ENCODE assay signal across 32 cellular contexts in genomic region chr3:13258986-13259514, GRCh38.
"Had no signal": no experiment of that assay in that cellular context is flagged by ENCODE, and none has a peak within 500 bp of the region (broad histone marks: within the 10 kb centered on the region; RNA-seq: fewer than 3 reads in every experiment).

No MANE protein-coding gene starts in this region.

- H3K4me3 ChIP-seq: ovary, psoas muscle, skin epidermis, smooth muscle cell, spleen, suprapubic skin, testis, tibial artery, transverse colon, upper lobe of right lung, uterus had no signal

- H3K4me3 Mint-ChIP-seq: natural killer cell treated with Interleukin-12 subunit alpha and Interleukin-12 subunit beta and Interleukin-15 and Interleukin-18, amount 100 ng/mL, for 72 hours; nephron progenitor cell; neural crest cell; stimulated activated memory B cell treated with anti-CD40 and anti-IgM and Interleukin-4, amounts not matched to agents 10 μg/mL and 1 μg/mL and 100 μg/mL, for 72 hours; stimulated activated naive CD8-positive, alpha-beta T cell treated with anti-CD3 and anti-CD28 coated beads, Interleukin-15, amount 100 ng/mL, for 72 hours; type B pancreatic cell had no signal

- H3K9me3 Mint-ChIP-seq: naive thymus-derived CD8-positive, alpha-beta T cell; natural killer cell treated with Interleukin-12 subunit alpha and Interleukin-12 subunit beta and Interleukin-15 and Interleukin-18, amount 100 ng/mL, for 72 hours; nephron progenitor cell; neural crest cell; stimulated activated memory B cell treated with anti-CD40 and anti-IgM and Interleukin-4, amounts not matched to agents 10 μg/mL and 1 μg/mL and 100 μg/mL, for 72 hours; stimulated activated naive CD8-positive, alpha-beta T cell treated with anti-CD3 and anti-CD28 coated beads, Interleukin-15, amount 100 ng/mL, for 72 hours; type B pancreatic cell had no signal

- H3K36me3 Mint-ChIP-seq: naive thymus-derived CD8-positive, alpha-beta T cell; natural killer cell treated with Interleukin-12 subunit alpha and Interleukin-12 subunit beta and Interleukin-15 and Interleukin-18, amount 100 ng/mL, for 72 hours; stimulated activated memory B cell treated with anti-CD40 and anti-IgM and Interleukin-4, amounts not matched to agents 10 μg/mL and 1 μg/mL and 100 μg/mL, for 72 hours; type B pancreatic cell had no signal

- H2AFZ ChIP-seq: parathyroid adenoma had no signal

- H3K27me3 ChIP-seq: ovary, testis, transverse colon, upper lobe of right lung, uterus had no signal

- H3K79me2 ChIP-seq: parathyroid adenoma had no signal

- H3K4me2 ChIP-seq: smooth muscle cell had no signal

- H3K4me1 ChIP-seq: parathyroid adenoma, transverse colon, upper lobe of right lung, uterus had no signal

- H3K27ac ChIP-seq: neutrophil, ovary, parathyroid adenoma, psoas muscle, skin epidermis, spleen, suprapubic skin, testis, tibial artery, transverse colon, upper lobe of right lung, uterus had no signal

- H3K9ac ChIP-seq: parathyroid adenoma had no signal

- H3K27ac Mint-ChIP-seq: naive thymus-derived CD8-positive, alpha-beta T cell; natural killer cell treated with Interleukin-12 subunit alpha and Interleukin-12 subunit beta and Interleukin-15 and Interleukin-18, amount 100 ng/mL, for 72 hours; progenitor cell of endocrine pancreas; stimulated activated memory B cell treated with anti-CD40 and anti-IgM and Interleukin-4, amounts not matched to agents 10 μg/mL and 1 μg/mL and 100 μg/mL, for 72 hours; type B pancreatic cell had no signal

- DNase-seq: naive thymus-derived CD8-positive, alpha-beta T cell; nephron progenitor cell; nucleus accumbens; ovary; psoas muscle; spleen; stimulated activated CD4-positive, alpha-beta T cell treated with anti-CD3 and anti-CD28 coated beads, Interleukin-12 subunit alpha, Interleukin-12 subunit beta, amount 100 ng/mL, for 4 hours; stimulated activated CD4-positive, alpha-beta T cell treated with anti-CD3 and anti-CD28 coated beads, Interleukin-1b, Interleukin-23, amount 100 ng/mL, for 48 hours; stimulated activated CD4-positive, alpha-beta T cell treated with anti-CD3 and anti-CD28 coated beads, Interleukin-4, amount 100 ng/mL, for 1 hour; stimulated activated CD4-positive, alpha-beta T cell treated with anti-CD3 and anti-CD28 coated beads, Interleukin-4, amount 100 ng/mL, for 4 hours; stimulated activated CD8-positive, alpha-beta memory T cell treated with anti-CD3 and anti-CD28 coated beads, Interleukin-4, amount 100 ng/mL, for 48 hours; stimulated activated naive CD4-positive, alpha-beta T cell; stimulated activated naive CD8-positive, alpha-beta T cell treated with anti-CD3 and anti-CD28 coated beads, Interleukin-15, amount 100 ng/mL, for 72 hours; stimulated activated naive CD8-positive, alpha-beta T cell treated with anti-CD3 and anti-CD28 coated beads, Interleukin-15, Interleukin-2, amounts not matched to agents 100 U/mL and 50 U/mL, for 24 hours; substantia nigra; testis; tibial artery; transverse colon; upper lobe of right lung; uterus had no signal

- H3K27me3 Mint-ChIP-seq: naive thymus-derived CD8-positive, alpha-beta T cell; progenitor cell of endocrine pancreas; stimulated activated naive CD8-positive, alpha-beta T cell treated with anti-CD3 and anti-CD28 coated beads, Interleukin-15, amount 100 ng/mL, for 72 hours had no signal

- ATAC-seq: naive thymus-derived CD8-positive, alpha-beta T cell; natural killer cell treated with Interleukin-12 subunit alpha and Interleukin-12 subunit beta and Interleukin-15 and Interleukin-18, amount 100 ng/mL, for 72 hours; psoas muscle; right cardiac atrium; sciatic nerve; stimulated activated memory B cell treated with anti-CD40 and anti-IgM and Interleukin-4, amounts not matched to agents 10 μg/mL and 1 μg/mL and 100 μg/mL, for 72 hours; stimulated activated naive CD8-positive, alpha-beta T cell treated with anti-CD3 and anti-CD28 coated beads, Interleukin-15, amount 100 ng/mL, for 72 hours; stimulated activated naive CD8-positive, alpha-beta T cell treated with anti-CD3 and anti-CD28 coated beads, Interleukin-15, Interleukin-2, amounts not matched to agents 100 U/mL and 50 U/mL, for 24 hours; upper lobe of right lung had no signal

- H3K9me3 ChIP-seq: neutrophil, ovary, psoas muscle, spleen, suprapubic skin, testis, tibial artery, transverse colon, upper lobe of right lung, uterus had no signal

- H3K36me3 ChIP-seq: neutrophil, ovary, spleen, suprapubic skin, tibial artery, transverse colon, upper lobe of right lung, uterus had no signal
